22 cellular contexts compared by ENCODE assay signal in the genomic region with DNA sequence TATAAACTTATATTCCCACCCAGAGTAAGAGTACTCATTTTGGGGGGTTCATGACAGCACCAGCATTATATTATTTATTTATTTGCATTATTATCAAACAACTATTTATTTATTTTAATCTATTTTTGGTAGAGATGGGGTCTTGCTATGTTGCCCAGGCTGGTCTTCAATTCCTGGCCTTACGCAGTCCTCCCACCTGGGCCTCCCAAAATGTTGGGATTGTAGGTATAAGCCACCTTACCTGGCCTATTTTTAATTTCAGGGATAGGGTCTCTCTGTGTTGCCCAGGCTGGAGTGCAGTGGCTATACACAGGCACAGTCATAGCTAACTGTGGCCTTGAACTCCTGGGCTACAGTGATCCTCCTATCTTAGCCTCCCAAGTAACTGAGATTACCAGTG. TPM values are rescaled to one million over a fixed set of nuclear protein-coding genes. Genes with fewer than 3 reads are reported as not detected.
DNase-seq lines count a peak whose midpoint lies in the region; ATAC-seq, FAIRE-seq and TF ChIP-seq lines count a peak whose summit lies in the region.
"Had no signal": no experiment of that assay in that cellular context is flagged by ENCODE, and none has a peak within 500 bp of the region (broad histone marks: within the 10 kb centered on the region; RNA-seq: fewer than 3 reads in every experiment).

No MANE protein-coding gene starts in this region.

- TF ChIP-seq RAD21 in HepG2 (CRISPR knock-in tag; IDR thresholded peaks at IDR 0.05), result no peak

- no TSS peak for BruUV-seq in HepG2 (replicated peaks; lab: Mats Ljungman, UMichigan)

- no peak overlapping the region for H3K9ac ChIP-seq in HepG2 (ENCODE audit: insufficient read depth, low read depth, low read length)
- H3K9ac ChIP-seq: BLaER1 treated with 17β-estradiol and CSF1 and Interleukin-3, amounts not matched to agents 10 nM and 100 nM had no signal

- intact Hi-C loops in HepG2 (cut with micrococcal nuclease; ENCODE audit: unreplicated experiment) (no loop called here), right lobe of liver (cut with DNase I) (no loop called here)

- H3K9me3 ChIP-seq in HepG2 (ENCODE audit: low read length) (no peaks in the 10 kb centered on the region), right lobe of liver (no peaks in the 10 kb centered on the region)
- H3K9me3 ChIP-seq: A549; BLaER1 treated with 17β-estradiol and CSF1 and Interleukin-3, amounts not matched to agents 10 nM and 100 nM; Caco-2 had no signal

- no peak for FAIRE-seq in HepG2 (lab: Jason Lieb, UNC)
- FAIRE-seq: A549, D721Med, GM12878, GM12892, GM18507, GM19239 had no signal

- no peaks in the 10 kb centered on the region for H4K20me1 ChIP-seq in HepG2 (ENCODE audit: insufficient read depth, low read length)
- H4K20me1 ChIP-seq: BLaER1 treated with 17β-estradiol and CSF1 and Interleukin-3, amounts not matched to agents 10 nM and 100 nM had no signal

- H3K4me2 ChIP-seq in HepG2 (ENCODE audit: low read depth, low read length), result no peak overlapping the region
- H3K4me2 ChIP-seq: A549; BLaER1 treated with 17β-estradiol and CSF1 and Interleukin-3, amounts not matched to agents 10 nM and 100 nM had no signal

- CTCF ChIA-PET in HepG2 (lab: Yijun Ruan, JAX; ENCODE audit: low intra/inter-chr PET ratio, low total read pairs), result no interaction called here
- CTCF ChIA-PET in WTC11 (lab: Charles Lee), result no interaction called here

- no peak overlapping the region for H3K27ac ChIP-seq in HepG2 (ENCODE audit: extremely low read length, insufficient read depth, low read length)
- no peak overlapping the region for H3K27ac ChIP-seq in right lobe of liver
- H3K27ac ChIP-seq: 22Rv1; A549; BLaER1 treated with 17β-estradiol and CSF1 and Interleukin-3, amounts not matched to agents 10 nM and 100 nM; C4-2B had no signal

- H3K36me3 ChIP-seq in HepG2 (replicated peaks in 1 of 2; ENCODE audit: control insufficient read depth in 1 of 2, insufficient read depth in 2 of 2, low read length in 2 of 2) (peaks cover 19 to 35% of the 10 kb centered on the region in 2 experiments), right lobe of liver (no peaks in the 10 kb centered on the region)

- in situ Hi-C loops in HepG2 (cut with HindIII; ENCODE audit: extremely low pct_ligation_motif_present, low pct_unique_long_range_greater_than_20kb), result no loop called here

- no peak overlapping the region for H3K4me3 Mint-ChIP-seq in WTC11
- no peak overlapping the region for H3K4me3 Mint-ChIP-seq in natural killer cell treated with Interleukin-12 subunit alpha and Interleukin-12 subunit beta and Interleukin-15 and Interleukin-18, amount 100 ng/mL, for 72 hours
- H3K4me3 Mint-ChIP-seq: B cell; CD4-positive, alpha-beta T cell; CD8-positive, alpha-beta T cell had no signal

- ATAC-seq in HepG2 (no peak), right lobe of liver (no peak), WTC11 (no peak)
- ATAC-seq in natural killer cell treated with Interleukin-12 subunit alpha and Interleukin-12 subunit beta and Interleukin-15 and Interleukin-18, amount 100 ng/mL, for 72 hours, result no peak
- ATAC-seq: A549; CD8-positive, alpha-beta T cell; GM12878 had no signal

- no peak for TF ChIP-seq CTCF in HepG2 (CRISPR knock-in tag; IDR thresholded peaks at IDR 0.05)
- TF ChIP-seq CTCF in right lobe of liver (IDR thresholded peaks at IDR 0.05), result no peak
- TF ChIP-seq CTCF in WTC11 (IDR thresholded peaks at IDR 0.05), result no peak

- WGBS in HepG2 (ENCODE audit: low lambda C conversion rate), result 94% methylated on average over 1 of the region's 1 CpG
- WGBS in right lobe of liver (ENCODE audit: insufficient coverage, low coverage, low lambda C conversion rate, missing lambda C conversion rate), result 100% methylated on average over 1 of the region's 1 CpG

- POLR2A ChIA-PET in HepG2 (lab: Yijun Ruan, JAX) (no interaction called here), WTC11 (lab: Charles Lee) (no interaction called here)

- TF ChIP-seq POLR2A in HepG2 (IDR thresholded peaks at IDR 0.05; ENCODE audit: insufficient read depth in 1 of 2, low read depth in 2 of 2, low read length in 2 of 2), result no peak
- TF ChIP-seq POLR2A in right lobe of liver (IDR thresholded peaks at IDR 0.05), result no peak

- H3K4me1 ChIP-seq in HepG2 (ENCODE audit: insufficient read depth, low read length), result no peaks in the 10 kb centered on the region
- H3K4me1 ChIP-seq in right lobe of liver, result peaks cover 0 to 12% (median 0%) of the 10 kb centered on the region in 4 donors
- H3K4me1 ChIP-seq: A549, Caco-2 had no signal

- DNase-seq in HepG2 (ENCODE audit: low spot score), result no peak
- DNase-seq in right lobe of liver, result no peak
- DNase-seq in WTC11 (ENCODE audit: low spot score), result no peak
- DNase-seq in natural killer cell treated with Interleukin-12 subunit alpha and Interleukin-12 subunit beta and Interleukin-15 and Interleukin-18, amount 100 ng/mL, for 72 hours (ENCODE audit: low spot score), result no peak
- DNase-seq in cortex of kidney (lab: John Stamatoyannopoulos, UW), result no peak
- DNase-seq: AML-193; Calu3; CD4-positive, alpha-beta T cell; CD8-positive, alpha-beta T cell; DMS79 treated with DMSO at 0.1 percent for 48 hours; GF-D8 had no signal

- H3K79me2 ChIP-seq in HepG2 (ENCODE audit: insufficient read depth, low read length), result no peaks in the 10 kb centered on the region

- H3K27ac Mint-ChIP-seq in WTC11, result no peak overlapping the region
- H3K27ac Mint-ChIP-seq in natural killer cell treated with Interleukin-12 subunit alpha and Interleukin-12 subunit beta and Interleukin-15 and Interleukin-18, amount 100 ng/mL, for 72 hours, result no peak overlapping the region
- H3K27ac Mint-ChIP-seq: B cell; CD4-positive, alpha-beta T cell; CD8-positive, alpha-beta T cell had no signal

- H3K4me3 ChIP-seq in HepG2 (replicated peaks in 1 of 3; ENCODE audit: insufficient read depth in 1 of 3, low read depth in 2 of 3, low read length in 3 of 3) (no peak overlapping the region), right lobe of liver (no peak overlapping the region)
- H3K4me3 ChIP-seq: A549; BLaER1 treated with 17β-estradiol and CSF1 and Interleukin-3, amounts not matched to agents 10 nM and 100 nM; GM12878 had no signal

- H3K27me3 ChIP-seq in HepG2 (ENCODE audit: control insufficient read depth in 1 of 2, insufficient read depth in 2 of 2, low read length in 2 of 2) (no peaks in the 10 kb centered on the region), right lobe of liver (no peaks in the 10 kb centered on the region)
- H3K27me3 ChIP-seq: BLaER1 treated with 17β-estradiol and CSF1 and Interleukin-3, amounts not matched to agents 10 nM and 100 nM had no signal

- H3K9me3 Mint-ChIP-seq in WTC11, result no peaks in the 10 kb centered on the region
- no peaks in the 10 kb centered on the region for H3K9me3 Mint-ChIP-seq in natural killer cell treated with Interleukin-12 subunit alpha and Interleukin-12 subunit beta and Interleukin-15 and Interleukin-18, amount 100 ng/mL, for 72 hours
- H3K9me3 Mint-ChIP-seq: CD4-positive, alpha-beta T cell; CD8-positive, alpha-beta T cell had no signal

- peaks cover 24% of the 10 kb centered on the region for H3K36me3 Mint-ChIP-seq in WTC11
- no peaks in the 10 kb centered on the region for H3K36me3 Mint-ChIP-seq in natural killer cell treated with Interleukin-12 subunit alpha and Interleukin-12 subunit beta and Interleukin-15 and Interleukin-18, amount 100 ng/mL, for 72 hours

- H2AFZ ChIP-seq in HepG2 (ENCODE audit: low read length), result no peak overlapping the region

- TF ChIP-seq EP300 in HepG2 (IDR thresholded peaks at IDR 0.05; ENCODE audit: low read depth in 2 of 2, low read length in 2 of 2), result no peak
- TF ChIP-seq EP300 in HepG2 (CRISPR knock-in tag; IDR thresholded peaks at IDR 0.05; ENCODE audit: borderline replicate concordance), result no peak

- no peaks in the 10 kb centered on the region for H3K27me3 Mint-ChIP-seq in WTC11 (ENCODE audit: low read depth)
- H3K27me3 Mint-ChIP-seq in natural killer cell treated with Interleukin-12 subunit alpha and Interleukin-12 subunit beta and Interleukin-15 and Interleukin-18, amount 100 ng/mL, for 72 hours, result no peaks in the 10 kb centered on the region
- H3K27me3 Mint-ChIP-seq: B cell; CD4-positive, alpha-beta T cell had no signal

- no peaks in the 10 kb centered on the region for H3K4me1 Mint-ChIP-seq in WTC11
- H3K4me1 Mint-ChIP-seq in natural killer cell treated with Interleukin-12 subunit alpha and Interleukin-12 subunit beta and Interleukin-15 and Interleukin-18, amount 100 ng/mL, for 72 hours (ENCODE audit: low read depth in 2 of 2), result no peaks in the 10 kb centered on the region
- H3K4me1 Mint-ChIP-seq: B cell had no signal

RNA-seq across cellular contexts. Expression of a gene that starts 30.7 kb away (rescaled TPM):
- total RNA-seq in HepG2 (2016; rRNA removed; fragmentation: Illumina TruSeq; extraction: Trizol), result 43.2 and 62.7 TPM in 2 replicates
- total RNA-seq in HepG2 (2016; cell fraction: cytosol; rRNA removed; fragmentation: Illumina TruSeq; extraction: Trizol; ENCODE audit: low read depth), result 12.7 and 14.8 TPM in 2 replicates
- 46.9 and 68.8 TPM in 2 replicates for total RNA-seq in HepG2 (2016; cell fraction: insoluble cytoplasmic fraction; rRNA removed; fragmentation: Illumina TruSeq; extraction: Trizol)
- total RNA-seq in HepG2 (2016; cell fraction: membrane; rRNA removed; fragmentation: Illumina TruSeq; extraction: Trizol), result 27.5 and 31.0 TPM in 2 replicates
- 11.9 and 15.9 TPM in 2 replicates for total RNA-seq in HepG2 (2016; cell fraction: nucleus; rRNA removed; fragmentation: Illumina TruSeq; extraction: Trizol)
- polyA plus RNA-seq in HepG2 (2011; rRNA removed), result 13.0 and 14.4 TPM in 2 replicates
- polyA plus RNA-seq in HepG2 (2011; cell fraction: cytosol; rRNA removed), result 7.9 and 12.4 TPM in 2 replicates
- 1.6 and 3.7 TPM in 2 replicates for polyA plus RNA-seq in HepG2 (2011; cell fraction: nucleus; rRNA removed)
- polyA plus RNA-seq in HepG2 (2012), result 15.2 and 30.2 TPM in 2 replicates
- polyA plus RNA-seq in HepG2 (2016; cell fraction: cytosol; fragmentation: Illumina TruSeq; extraction: Trizol; ENCODE audit: low read depth), result 12.3 and 13.5 TPM in 2 replicates
- 58.6 and 61.6 TPM in 2 replicates for polyA plus RNA-seq in HepG2 (2016; cell fraction: insoluble cytoplasmic fraction; fragmentation: Illumina TruSeq; extraction: Trizol; ENCODE audit: low read depth)
- 18.4 and 19.5 TPM in 2 replicates for polyA plus RNA-seq in HepG2 (2016; cell fraction: membrane; fragmentation: Illumina TruSeq; extraction: Trizol; ENCODE audit: low read depth)
- 23.2 and 25.7 TPM in 2 replicates for polyA plus RNA-seq in HepG2 (2016; cell fraction: nucleus; fragmentation: Illumina TruSeq; extraction: Trizol; ENCODE audit: insufficient read depth, low read depth)
- 2.1 and 7.0 TPM in 2 replicates for polyA minus RNA-seq in HepG2 (2011; rRNA and poly(A)+ RNA removed; ENCODE audit: low replicate concordance)
- 6.2 and 8.2 TPM in 2 replicates for polyA minus RNA-seq in HepG2 (2011; cell fraction: cytosol; rRNA and poly(A)+ RNA removed)
- 1.7 and 2.9 TPM in 2 replicates for polyA minus RNA-seq in HepG2 (2011; cell fraction: nucleus; rRNA and poly(A)+ RNA removed)
- total RNA-seq in right lobe of liver, result 10 to 100 TPM in 1 of 6 experiments, 1 to 10 TPM in 5; 5.8 to 10.5 (median 7.3) TPM
- 19.3 to 21.3 TPM (median 21.2 TPM) in 3 replicates for total RNA-seq in WTC11 (2021)
- total RNA-seq in natural killer cell treated with Interleukin-12 subunit alpha and Interleukin-12 subunit beta and Interleukin-15 and Interleukin-18, amount 100 ng/mL, for 72 hours, result 10 to 100 TPM; 16.4 to 23.1 TPM

RNA-seq across cellular contexts. Expression of a gene that starts 57.5 kb away (rescaled TPM):
- 275 and 377 TPM in 2 replicates for total RNA-seq in HepG2 (2016; rRNA removed; fragmentation: Illumina TruSeq; extraction: Trizol)
- 67.2 and 80.5 TPM in 2 replicates for total RNA-seq in HepG2 (2016; cell fraction: cytosol; rRNA removed; fragmentation: Illumina TruSeq; extraction: Trizol; ENCODE audit: low read depth)
- 285 and 392 TPM in 2 replicates for total RNA-seq in HepG2 (2016; cell fraction: insoluble cytoplasmic fraction; rRNA removed; fragmentation: Illumina TruSeq; extraction: Trizol)
- 77.6 and 84.5 TPM in 2 replicates for total RNA-seq in HepG2 (2016; cell fraction: membrane; rRNA removed; fragmentation: Illumina TruSeq; extraction: Trizol)
- total RNA-seq in HepG2 (2016; cell fraction: nucleus; rRNA removed; fragmentation: Illumina TruSeq; extraction: Trizol), result 186 and 191 TPM in 2 replicates
- 154 and 172 TPM in 2 replicates for polyA plus RNA-seq in HepG2 (2011; rRNA removed)
- polyA plus RNA-seq in HepG2 (2011; cell fraction: cytosol; rRNA removed), result 76.4 and 98.0 TPM in 2 replicates
- 231 and 316 TPM in 2 replicates for polyA plus RNA-seq in HepG2 (2011; cell fraction: nucleus; rRNA removed)
- polyA plus RNA-seq in HepG2 (2012), result 106 and 123 TPM in 2 replicates
- 48.7 and 55.5 TPM in 2 replicates for polyA plus RNA-seq in HepG2 (2016; cell fraction: cytosol; fragmentation: Illumina TruSeq; extraction: Trizol; ENCODE audit: low read depth)
- polyA plus RNA-seq in HepG2 (2016; cell fraction: insoluble cytoplasmic fraction; fragmentation: Illumina TruSeq; extraction: Trizol; ENCODE audit: low read depth), result 378 and 417 TPM in 2 replicates
- polyA plus RNA-seq in HepG2 (2016; cell fraction: membrane; fragmentation: Illumina TruSeq; extraction: Trizol; ENCODE audit: low read depth), result 45.0 and 50.4 TPM in 2 replicates
- polyA plus RNA-seq in HepG2 (2016; cell fraction: nucleus; fragmentation: Illumina TruSeq; extraction: Trizol; ENCODE audit: insufficient read depth, low read depth), result 359 and 362 TPM in 2 replicates
- 67.1 and 233 TPM in 2 replicates for polyA minus RNA-seq in HepG2 (2011; rRNA and poly(A)+ RNA removed; ENCODE audit: low replicate concordance)
- 41.8 and 45.7 TPM in 2 replicates for polyA minus RNA-seq in HepG2 (2011; cell fraction: cytosol; rRNA and poly(A)+ RNA removed)
- 175 and 230 TPM in 2 replicates for polyA minus RNA-seq in HepG2 (2011; cell fraction: nucleus; rRNA and poly(A)+ RNA removed)
- 10 to 100 TPM; 33.5 to 57.4 (median 44.4) TPM for total RNA-seq in right lobe of liver
- total RNA-seq in WTC11 (2021), result 299 to 349 TPM (median 342 TPM) in 3 replicates
- total RNA-seq in natural killer cell treated with Interleukin-12 subunit alpha and Interleukin-12 subunit beta and Interleukin-15 and Interleukin-18, amount 100 ng/mL, for 72 hours, result 100 to 1,000 TPM; 238 to 389 TPM
